Comparison of ENCODE assay signal across 28 cellular contexts in the genomic region with DNA sequence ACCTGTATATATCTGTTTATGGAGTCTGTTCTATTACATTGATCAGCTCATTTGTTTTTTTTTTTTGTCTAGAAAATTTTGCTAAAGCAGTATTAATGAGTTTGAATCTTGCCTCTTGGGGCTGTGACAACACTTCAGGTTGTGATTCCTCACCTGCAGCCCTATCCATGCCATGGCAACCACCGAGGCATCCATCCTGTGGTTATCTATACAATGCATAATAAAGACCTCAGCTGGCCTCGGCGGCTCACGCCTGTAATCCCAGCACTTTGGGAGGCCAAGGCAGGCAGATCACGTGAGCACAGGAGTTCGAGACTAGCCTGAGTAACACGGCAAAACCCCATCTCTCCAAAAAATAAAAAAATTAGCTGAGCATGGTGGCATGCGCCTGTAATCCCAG. TPM values are rescaled to one million over a fixed set of nuclear protein-coding genes. Genes with fewer than 3 reads are reported as not detected.
"Had no signal": no experiment of that assay in that cellular context is flagged by ENCODE, and none has a peak within 500 bp of the region (broad histone marks: within the 10 kb centered on the region; RNA-seq: fewer than 3 reads in every experiment).

No MANE protein-coding gene starts in this region.

- H3K27me3 Mint-ChIP-seq: activated CD8-positive, alpha-beta T cell treated with anti-CD3 and anti-CD28 coated beads for 36 hours; activated naive CD4-positive, alpha-beta T cell treated with anti-CD3 and anti-CD28 coated beads, Interleukin-2, amount 50 U/mL, for 24 hours; activated naive CD8-positive, alpha-beta T cell treated with anti-CD3 and anti-CD28 coated beads for 36 hours; activated naive CD8-positive, alpha-beta T cell treated with anti-CD3 and anti-CD28 coated beads, Interleukin-2, amount 50 U/mL, for 24 hours had no signal

- H3K9me3 ChIP-seq: adrenal gland, body of pancreas, gastroesophageal sphincter, heart right ventricle had no signal

- H3K27ac Mint-ChIP-seq: activated CD8-positive, alpha-beta T cell treated with anti-CD3 and anti-CD28 coated beads for 36 hours; activated naive CD4-positive, alpha-beta T cell treated with anti-CD3 and anti-CD28 coated beads for 36 hours; activated naive CD8-positive, alpha-beta T cell treated with anti-CD3 and anti-CD28 coated beads for 36 hours; activated naive CD8-positive, alpha-beta T cell treated with anti-CD3 and anti-CD28 coated beads, Interleukin-2, amount 50 U/mL, for 24 hours; activated T-helper 1 cell treated with anti-CD3 and anti-CD28 coated beads, Interleukin-12 subunit alpha, Interleukin-12 subunit beta, Interleukin-2, Interleukin-4 antibody, amounts not matched to agents 30 ng/mL and 10 ng/mL and 1 ng/mL, durations not matched to agents 14 hours and 24 hours and 36 hours; activated T-helper 2 cell treated with anti-CD3 and anti-CD28 coated beads, Interferon-gamma antibody, Interleukin-2, Interleukin-4, amounts not matched to agents 10 μg/mL and 5 μg/mL and 100 μg/mL, durations not matched to agents 14 hours and 24 hours and 36 hours had no signal

- H3K4me3 ChIP-seq: adrenal gland, body of pancreas, esophagus squamous epithelium, gastroesophageal sphincter, heart right ventricle, hepatocyte had no signal

- H3K4me3 Mint-ChIP-seq: activated CD8-positive, alpha-beta T cell treated with anti-CD3 and anti-CD28 coated beads for 36 hours; activated naive CD4-positive, alpha-beta T cell treated with anti-CD3 and anti-CD28 coated beads for 36 hours; activated naive CD4-positive, alpha-beta T cell treated with anti-CD3 and anti-CD28 coated beads, Interleukin-2, amount 50 U/mL, for 24 hours; activated naive CD8-positive, alpha-beta T cell treated with anti-CD3 and anti-CD28 coated beads for 36 hours; activated naive CD8-positive, alpha-beta T cell treated with anti-CD3 and anti-CD28 coated beads, Interleukin-2, amount 50 U/mL, for 24 hours; activated T-cell treated with anti-CD3 and anti-CD28 coated beads, Interleukin-2, amount 50 U/mL, for 4 hours; activated T-helper 1 cell treated with anti-CD3 and anti-CD28 coated beads, Interleukin-12 subunit alpha, Interleukin-12 subunit beta, Interleukin-2, Interleukin-4 antibody, amounts not matched to agents 30 ng/mL and 10 ng/mL and 1 ng/mL, durations not matched to agents 14 hours and 24 hours and 36 hours had no signal

- H3K36me3 ChIP-seq: adrenal gland, esophagus squamous epithelium, gastroesophageal sphincter, heart right ventricle had no signal

- H3K4me2 ChIP-seq: hepatocyte had no signal

- DNase-seq: activated CD4-positive, alpha-beta T cell treated with anti-CD3 and anti-CD28 coated beads for 1 hour; activated CD4-positive, alpha-beta T cell treated with anti-CD3 and anti-CD28 coated beads for 4 hours; activated CD4-positive, alpha-beta T cell treated with anti-CD3 and anti-CD28 coated beads, Interleukin-2, amount 50 U/mL, for 1 hour; activated CD4-positive, alpha-beta T cell treated with anti-CD3 and anti-CD28 coated beads, Interleukin-2, amount 50 U/mL, for 48 hours; activated CD8-positive, alpha-beta memory T cell treated with anti-CD3 and anti-CD28 coated beads for 24 hours; activated CD8-positive, alpha-beta T cell treated with anti-CD3 and anti-CD28 coated beads for 36 hours; activated effector memory CD4-positive, alpha-beta T cell treated with anti-CD3 and anti-CD28 coated beads, Interleukin-2, amount 50 U/mL, for 16 hours; activated naive CD4-positive, alpha-beta T cell treated with anti-CD3 and anti-CD28 coated beads for 36 hours; activated naive CD8-positive, alpha-beta T cell treated with anti-CD3 and anti-CD28 coated beads for 36 hours; activated naive CD8-positive, alpha-beta T cell treated with anti-CD3 and anti-CD28 coated beads, Interleukin-2, amount 50 U/mL, for 24 hours; activated T-cell treated with anti-CD3 and anti-CD28 coated beads, Interleukin-2, amount 50 U/mL, for 4 hours; adrenal gland; amygdala; aorta; body of pancreas; caudate nucleus; cortex of kidney; effector CD8-positive, alpha-beta T cell; esophagus squamous epithelium; foreskin melanocyte; heart right ventricle; T-helper 2 cell had no signal

- H3K4me1 ChIP-seq: adrenal gland, body of pancreas, esophagus squamous epithelium, gastroesophageal sphincter, heart right ventricle had no signal

- H3K27ac ChIP-seq: adrenal gland, body of pancreas, epithelial cell of prostate, esophagus squamous epithelium, gastroesophageal sphincter, heart right ventricle, hepatocyte had no signal

- H2AFZ ChIP-seq: hepatocyte had no signal

- H3K36me3 Mint-ChIP-seq: activated naive CD4-positive, alpha-beta T cell treated with anti-CD3 and anti-CD28 coated beads, Interleukin-2, amount 50 U/mL, for 24 hours had no signal

- H3K79me2 ChIP-seq: hepatocyte had no signal

- H3K9me3 Mint-ChIP-seq: activated naive CD4-positive, alpha-beta T cell treated with anti-CD3 and anti-CD28 coated beads, Interleukin-2, amount 50 U/mL, for 24 hours had no signal

- H3K27me3 ChIP-seq: adrenal gland, body of pancreas, esophagus squamous epithelium, gastroesophageal sphincter, heart right ventricle, hepatocyte had no signal

- ATAC-seq: activated CD8-positive, alpha-beta T cell treated with anti-CD3 and anti-CD28 coated beads for 36 hours; activated naive CD8-positive, alpha-beta T cell treated with anti-CD3 and anti-CD28 coated beads, Interleukin-2, amount 50 U/mL, for 24 hours; activated T-cell treated with anti-CD3 and anti-CD28 coated beads, Interleukin-2, amount 50 U/mL, for 4 hours; body of pancreas; gastroesophageal sphincter; heart right ventricle had no signal

RNA-seq across cellular contexts. Expression of gene PDCD1LG2, which starts 28.1 kb away (rescaled TPM):
- total RNA-seq: hepatocyte had no signal
- polyA plus RNA-seq: hepatocyte had no signal

RNA-seq across cellular contexts. Expression of gene CD274, which starts 31.9 kb away (rescaled TPM):
- polyA plus RNA-seq: hepatocyte had no signal
